In genomic region chr15:56929933-56930332, GRCh38 we compare ENCODE assay signal across 19 cellular contexts. TPM values are rescaled to one million over a fixed set of nuclear protein-coding genes. Genes with fewer than 3 reads are reported as not detected.
DNase-seq lines count a peak whose midpoint lies in the region; ATAC-seq, FAIRE-seq and TF ChIP-seq lines count a peak whose summit lies in the region.
"Had no signal": no experiment of that assay in that cellular context is flagged by ENCODE, and none has a peak within 500 bp of the region (broad histone marks: within the 10 kb centered on the region; RNA-seq: fewer than 3 reads in every experiment).

No MANE protein-coding gene starts in this region.

- H3K9ac ChIP-seq in DND-41 (ENCODE audit: low read depth, low read length), result peak overlapping the region; percentile 46; the same call in 1 of the 2 replicates

- H3K27me3 Mint-ChIP-seq in nephron progenitor cell (ENCODE audit: low read depth, poor library complexity), result no peaks in the 10 kb centered on the region
- H3K27me3 Mint-ChIP-seq: T-cell had no signal

- H3K9me3 Mint-ChIP-seq in nephron progenitor cell, result peaks cover 10% of the 10 kb centered on the region
- H3K9me3 Mint-ChIP-seq: T-cell had no signal

- H3K4me1 ChIP-seq in DND-41 (ENCODE audit: insufficient read depth, low read length) (peaks cover 89% of the 10 kb centered on the region), ascending aorta (peaks cover 0 to 29% of the 10 kb centered on the region in 2 donors), Peyer's patch (peaks cover 0 to 63% (median 2%) of the 10 kb centered on the region in 4 donors)

- DNase-seq in DND-41, result no peak
- DNase-seq in HCEC 1CT, result peak; percentile 12
- DNase-seq in ascending aorta (ENCODE audit: low spot score in 2 of 2), result no peak
- no peak for DNase-seq in nephron progenitor cell
- no peak for DNase-seq in Peyer's patch
- DNase-seq in D721Med (ENCODE audit: insufficient read length, low spot score), result no peak
- DNase-seq in GM13976 (ENCODE audit: low spot score), result no peak
- DNase-seq: activated naive CD4-positive, alpha-beta T cell treated with anti-CD3 and anti-CD28 coated beads, Interleukin-2, amount 50 U/mL, for 16 hours; central memory CD4-positive, alpha-beta T cell; DMS79 treated with DMSO at 0.1 percent for 48 hours; Kasumi-1; NCI-H1930; NCI-H526 treated with DMSO at 0.1 percent for 48 hours; nucleus accumbens; stimulated activated naive CD4-positive, alpha-beta T cell treated with Interleukin-2 at 50 U/mL for 16 hours; T-cell had no signal

- TF ChIP-seq CTCF in DND-41 (IDR thresholded peaks at IDR 0.05; ENCODE audit: borderline replicate concordance, extremely low read depth, low read length, poor library complexity, severe bottlenecking), result no peak
- no peak for TF ChIP-seq CTCF in ascending aorta (IDR thresholded peaks at IDR 0.05)
- no peak for TF ChIP-seq CTCF in nephron progenitor cell (IDR thresholded peaks at IDR 0.05)
- TF ChIP-seq CTCF in Peyer's patch (IDR thresholded peaks at IDR 0.05), result no peak
- TF ChIP-seq CTCF in D721Med (IDR thresholded peaks at IDR 0.05; ENCODE audit: insufficient read depth, missing control alignments), result no peak
- TF ChIP-seq CTCF in GM13976 (IDR thresholded peaks at IDR 0.05; ENCODE audit: borderline replicate concordance, control extremely low read depth, extremely low read depth, insufficient read depth, missing control alignments), result no peak

- intact Hi-C loops in ascending aorta (cut with DNase I), result no loop called here

- H3K27me3 ChIP-seq in DND-41 (ENCODE audit: insufficient read depth, low read length, poor library complexity) (no peaks in the 10 kb centered on the region), ascending aorta (no peaks in the 10 kb centered on the region), Peyer's patch (no peaks in the 10 kb centered on the region)
- H3K27me3 ChIP-seq: gastroesophageal sphincter had no signal

- TF ChIP-seq POLR2A in Peyer's patch (IDR thresholded peaks at IDR 0.05), result no peak

- H3K27ac ChIP-seq in DND-41 (ENCODE audit: low read length) (peak overlapping the region; percentile 96), ascending aorta (peak overlapping the region; percentile 9 to 48), Peyer's patch (peak overlapping the region in 2 of 4 donors; percentile 35 to 46)

- FAIRE-seq in D721Med (lab: Jason Lieb, UNC), result no peak
- FAIRE-seq: small intestine had no signal

- no peak overlapping the region for H2AFZ ChIP-seq in DND-41 (ENCODE audit: low read depth, low read length)

- H3K4me3 Mint-ChIP-seq in nephron progenitor cell, result no peak overlapping the region
- H3K4me3 Mint-ChIP-seq: T-cell had no signal

- H3K4me2 ChIP-seq in DND-41 (ENCODE audit: insufficient read depth, low read length), result peak overlapping the region; percentile 54

- H4K20me1 ChIP-seq in DND-41 (ENCODE audit: insufficient read depth, low read length), result peaks cover 17% of the 10 kb centered on the region; the same call in 1 of the 2 replicates

- H3K9me3 ChIP-seq in DND-41 (ENCODE audit: insufficient read depth, low read length, severe bottlenecking) (no peaks in the 10 kb centered on the region), ascending aorta (no peaks in the 10 kb centered on the region), Peyer's patch (no peaks in the 10 kb centered on the region)

- peak overlapping the region; percentile 51 for H3K27ac Mint-ChIP-seq in nephron progenitor cell

- H3K4me3 ChIP-seq in DND-41 (ENCODE audit: low read depth in 1 of 2, low read length in 2 of 2) (peak overlapping the region in 1 of 2 experiments; percentile 25; a peak in 1 of 4 replicates), ascending aorta (no peak overlapping the region), Peyer's patch (no peak overlapping the region)
- H3K4me3 ChIP-seq: gastroesophageal sphincter had no signal

- H3K4me1 Mint-ChIP-seq in nephron progenitor cell, result peaks cover 23% of the 10 kb centered on the region

- H3K36me3 ChIP-seq in DND-41 (ENCODE audit: insufficient read depth, low read length), result peaks cover 39% of the 10 kb centered on the region
- H3K36me3 ChIP-seq in ascending aorta, result peaks cover 0 to 8% of the 10 kb centered on the region in 2 donors
- peaks cover 0 to 7% (median 0%) of the 10 kb centered on the region in 3 donors for H3K36me3 ChIP-seq in Peyer's patch

- no peak for ATAC-seq in DND-41 (ENCODE audit: insufficient read depth, low read depth)
- ATAC-seq in GM21737 (IDR thresholded peaks at IDR 0.05; ENCODE audit: unreplicated experiment), result no peak
- ATAC-seq: gastroesophageal sphincter, T-cell had no signal

- peaks cover 93% of the 10 kb centered on the region for H3K79me2 ChIP-seq in DND-41 (ENCODE audit: insufficient read depth, low read length)

- in situ Hi-C loops in GM13976 (cut with MboI; ENCODE audit: low sequenced_read_pairs, unreplicated experiment), result no loop called here

- peaks cover 85% of the 10 kb centered on the region for H3K36me3 Mint-ChIP-seq in nephron progenitor cell (ENCODE audit: low read depth)

RNA-seq across cellular contexts. Expression of gene TCF12, which starts 11.5 kb away (rescaled TPM):
- total RNA-seq in ascending aorta (144 TPM), Peyer's patch (100 to 1,000 TPM in 3 of 4 donors, 10 to 100 TPM in 1; 98.4 to 815 (median 215) TPM)
